In genomic region chr1:170663441-170664282, GRCh38 we compare ENCODE assay signal across 8 cellular contexts. TPM values are rescaled to one million over a fixed set of nuclear protein-coding genes. Genes with fewer than 3 reads are reported as not detected.
DNase-seq lines count a peak whose midpoint lies in the region; ATAC-seq and TF ChIP-seq lines count a peak whose summit lies in the region.

TSS of gene PRRX1 (plus strand) at chr1:170664131. CDS start at chr1:170664219, 88 bp downstream.

- no peak for TF ChIP-seq CTCF in MCF 10A (IDR thresholded peaks at IDR 0.05; ENCODE audit: unreplicated experiment)
- no peak for TF ChIP-seq CTCF in stomach (IDR thresholded peaks at IDR 0.05)

- intact Hi-C loops in MCF 10A (cut with micrococcal nuclease) (no loop called here), stomach (cut with DNase I; ENCODE audit: low total_unique reads) (no loop called here)

- WGBS in stomach, 5 donors: 3 to 7% (median 5%) methylated on average over 21 to 26 of the region's 26 CpGs

- H3K27ac Mint-ChIP-seq in MCF 10A (ENCODE audit: low read depth, unreplicated experiment): no peak within 1 kb of the TSS

- peak within 1 kb of the TSS; percentile 81 for H3K27ac ChIP-seq in layer of hippocampus (ENCODE audit: low read depth, low read length)
- peak within 1 kb of the TSS in 4 of 5 donors; percentile 30 to 73 (median 60) for H3K27ac ChIP-seq in stomach

- peak within 1 kb of the TSS; percentile 70 for H3K4me3 Mint-ChIP-seq in MCF 10A (ENCODE audit: unreplicated experiment)

- ATAC-seq in GM21529 (IDR thresholded peaks at IDR 0.05; ENCODE audit: unreplicated experiment): no peak
- no peak for ATAC-seq in GM19467 (IDR thresholded peaks at IDR 0.05; ENCODE audit: unreplicated experiment)
- ATAC-seq in GM21515 (IDR thresholded peaks at IDR 0.05; ENCODE audit: unreplicated experiment): no peak

- DNase-seq in DMS53 (lab: John Stamatoyannopoulos, UW) (peak; percentile 36), DMS53 treated with DMSO at 0.1 percent for 48 hours (lab: John Stamatoyannopoulos, UW; ENCODE audit: unreplicated experiment) (no peak), MCF 10A (ENCODE audit: unreplicated experiment) (no peak), stomach (no peak)

- peaks cover 27 to 62% (median 44%) of the 10 kb centered on the region in 4 donors for H3K4me1 ChIP-seq in stomach

- no peaks in the 10 kb centered on the region for H3K36me3 Mint-ChIP-seq in MCF 10A (ENCODE audit: insufficient read depth, unreplicated experiment)

- POLR2A ChIA-PET in MCF 10A (lab: Yijun Ruan, JAX): no interaction called here

- no peaks in the 10 kb centered on the region for H3K9me3 ChIP-seq in stomach

- no TSS peak for BruUV-seq in MCF 10A (replicated peaks; lab: Mats Ljungman, UMichigan)

- H3K27me3 Mint-ChIP-seq in MCF 10A (ENCODE audit: insufficient read depth, unreplicated experiment): peaks cover 18% of the 10 kb centered on the region

- H3K9me3 Mint-ChIP-seq in MCF 10A (ENCODE audit: unreplicated experiment): no peaks in the 10 kb centered on the region

- no peaks in the 10 kb centered on the region for H3K36me3 ChIP-seq in stomach

- TF ChIP-seq POLR2A in stomach (IDR thresholded peaks at IDR 0.05): no peak

- CTCF ChIA-PET in MCF 10A (lab: Yijun Ruan, JAX): no interaction called here

- TF ChIP-seq EP300 in stomach (IDR thresholded peaks at IDR 0.05): no peak

- peak within 1 kb of the TSS; percentile 40 to 56 (median 45) for H3K4me3 ChIP-seq in stomach

- peaks cover 10% of the 10 kb centered on the region for H3K27me3 ChIP-seq in layer of hippocampus (ENCODE audit: control insufficient read depth, insufficient read depth, low read length)
- H3K27me3 ChIP-seq in stomach: peaks cover 9 to 100% (median 90%) of the 10 kb centered on the region in 3 donors

- peaks cover 6% of the 10 kb centered on the region for H3K4me1 Mint-ChIP-seq in MCF 10A (ENCODE audit: insufficient read depth, unreplicated experiment)

RNA-seq across cellular contexts. Expression of gene PRRX1, which starts in this region (rescaled TPM):
- total RNA-seq in MCF 10A (2022): not detected in 2 replicates
- 1 to 10 TPM in 3 of 5 donors, under 1 TPM in 2; 0.45 to 8.3 (median 1.0) TPM for total RNA-seq in stomach
- polyA plus RNA-seq in stomach: 1 to 10 TPM; 1.5 to 6.0 (median 2.9) TPM
